In genomic region chr5:6408260-6408596, GRCh38 we compare ENCODE assay signal across 19 cellular contexts. TPM values are rescaled to one million over a fixed set of nuclear protein-coding genes. Genes with fewer than 3 reads are reported as not detected.
DNase-seq lines count a peak whose midpoint lies in the region; ATAC-seq, FAIRE-seq and TF ChIP-seq lines count a peak whose summit lies in the region.
"Had no signal": no experiment of that assay in that cellular context is flagged by ENCODE, and none has a peak within 500 bp of the region (broad histone marks: within the 10 kb centered on the region; RNA-seq: fewer than 3 reads in every experiment).

No MANE protein-coding gene starts in this region.

- no peaks in the 10 kb centered on the region for H4K20me1 ChIP-seq in KMS-11 (ENCODE audit: insufficient read depth)
- H4K20me1 ChIP-seq in PC-3 (ENCODE audit: low read length), result no peaks in the 10 kb centered on the region
- no peaks in the 10 kb centered on the region; the same call in 1 of the 2 replicates for H4K20me1 ChIP-seq in K562 (replicated peaks; ENCODE audit: control insufficient read depth, insufficient read depth, low read length)
- H4K20me1 ChIP-seq: BLaER1 treated with 17β-estradiol and CSF1 and Interleukin-3, amounts not matched to agents 10 nM and 100 nM had no signal

- H2AFZ ChIP-seq in KMS-11 (ENCODE audit: low read depth) (peak overlapping the region; percentile 31; the same call in 1 of the 2 replicates), PC-3 (ENCODE audit: low read length) (0 out of 2 replicates have a peak overlapping the region, but pooled peaks have one; percentile 2), K562 (ENCODE audit: low read depth, low read length) (no peak overlapping the region)
- H2AFZ ChIP-seq: GM23248 had no signal

- no peaks in the 10 kb centered on the region for H3K9me1 ChIP-seq in K562 (ENCODE audit: control insufficient read depth, insufficient read depth, low read length)

- H3K4me1 ChIP-seq in KMS-11 (ENCODE audit: low read depth, poor library complexity, severe bottlenecking) (peaks cover 66% of the 10 kb centered on the region), PC-3 (ENCODE audit: insufficient read depth, low read length) (peaks cover 16% of the 10 kb centered on the region), K562 (replicated peaks in 1 of 2; ENCODE audit: control insufficient read depth in 2 of 2, insufficient read depth in 2 of 2, low read length in 2 of 2) (peaks cover 10 to 34% of the 10 kb centered on the region in 2 experiments), heart right ventricle (no peaks in the 10 kb centered on the region)
- no peaks in the 10 kb centered on the region for H3K4me1 ChIP-seq in naive thymus-derived CD4-positive, alpha-beta T cell (ENCODE audit: control insufficient read depth in 2 of 2, insufficient read depth in 2 of 2, low read length in 2 of 2)
- H3K4me1 ChIP-seq: BLaER1 treated with 17β-estradiol and CSF1 and Interleukin-3, amounts not matched to agents 10 nM and 100 nM had no signal

- no peaks in the 10 kb centered on the region for H3K36me3 Mint-ChIP-seq in neural crest cell (ENCODE audit: low read depth)
- H3K36me3 Mint-ChIP-seq in naive thymus-derived CD4-positive, alpha-beta T cell, result no peaks in the 10 kb centered on the region
- no peaks in the 10 kb centered on the region for H3K36me3 Mint-ChIP-seq in activated naive CD4-positive, alpha-beta T cell treated with anti-CD3 and anti-CD28 coated beads, Interleukin-2, amount 10 ng/mL, durations not matched to agents 7 days and 5 days
- H3K36me3 Mint-ChIP-seq: CD8-positive, alpha-beta T cell had no signal

- H3K4me3 Mint-ChIP-seq in neural crest cell, result no peak overlapping the region
- no peak overlapping the region for H3K4me3 Mint-ChIP-seq in naive thymus-derived CD4-positive, alpha-beta T cell
- no peak overlapping the region for H3K4me3 Mint-ChIP-seq in activated naive CD4-positive, alpha-beta T cell treated with anti-CD3 and anti-CD28 coated beads, Interleukin-2, amount 10 ng/mL, durations not matched to agents 7 days and 5 days
- H3K4me3 Mint-ChIP-seq: B cell; CD8-positive, alpha-beta T cell had no signal

- no peak for TF ChIP-seq CTCF in KMS-11 (conservative IDR thresholded peaks at IDR 0.05; ENCODE audit: low read depth, low read length)
- no peak for TF ChIP-seq CTCF in PC-3 (conservative IDR thresholded peaks at IDR 0.05; ENCODE audit: low read depth, low read length)
- TF ChIP-seq CTCF in K562 (IDR thresholded peaks at IDR 0.05 in 2 of 3, conservative IDR thresholded peaks at IDR 0.05 in 1 of 3; ENCODE audit: insufficient read depth in 2 of 3, low read depth in 1 of 3, low read length in 3 of 3), result no peak
- no peak for TF ChIP-seq CTCF in neural crest cell (conservative IDR thresholded peaks at IDR 0.05)
- TF ChIP-seq CTCF in heart right ventricle (IDR thresholded peaks at IDR 0.05), result no peak

- H3K27me3 ChIP-seq in KMS-11 (ENCODE audit: insufficient read depth, low read depth) (no peaks in the 10 kb centered on the region), PC-3 (ENCODE audit: low read length) (no peaks in the 10 kb centered on the region), K562 (ENCODE audit: control insufficient read depth in 2 of 2, insufficient read depth in 2 of 2, low read length in 2 of 2) (peaks cover 32 to 42% of the 10 kb centered on the region in 2 experiments), heart right ventricle (peaks cover 0 to 6% (median 0%) of the 10 kb centered on the region in 7 donors)
- H3K27me3 ChIP-seq in naive thymus-derived CD4-positive, alpha-beta T cell (ENCODE audit: control insufficient read depth in 2 of 2, insufficient read depth in 2 of 2, low read length in 2 of 2), result no peaks in the 10 kb centered on the region
- H3K27me3 ChIP-seq: BLaER1 treated with 17β-estradiol and CSF1 and Interleukin-3, amounts not matched to agents 10 nM and 100 nM had no signal

- no peak for TF ChIP-seq EP300 in K562 (IDR thresholded peaks at IDR 0.05; ENCODE audit: low read length)

- WGBS in K562 (ENCODE audit: insufficient coverage, low coverage, missing lambda C conversion rate), result 3% methylated on average over 5 of the region's 5 CpGs
- 68 to 70% methylated on average over 5 of the region's 5 CpGs for WGBS in heart right ventricle, 2 donors

- H3K4me2 ChIP-seq in KMS-11 (peak overlapping the region; percentile 63), PC-3 (ENCODE audit: low read length) (0 out of 2 replicates have a peak overlapping the region, but pooled peaks have one; percentile 5), K562 (ENCODE audit: insufficient read depth, low read length) (peak overlapping the region; percentile 70)

- H3K4me1 Mint-ChIP-seq in neural crest cell, result peaks cover 3% of the 10 kb centered on the region
- peaks cover 0 to 1% (median 0%) of the 10 kb centered on the region in 7 donors for H3K4me1 Mint-ChIP-seq in naive thymus-derived CD4-positive, alpha-beta T cell
- no peaks in the 10 kb centered on the region for H3K4me1 Mint-ChIP-seq in activated naive CD4-positive, alpha-beta T cell treated with anti-CD3 and anti-CD28 coated beads, Interleukin-2, amount 10 ng/mL, durations not matched to agents 7 days and 5 days
- H3K4me1 Mint-ChIP-seq: B cell had no signal

- TF ChIP-seq POLR2A in K562 (conservative IDR thresholded peaks at IDR 0.05), result no peak

- H3K9ac ChIP-seq in KMS-11 (no peak overlapping the region; the same call in 1 of the 2 replicates), PC-3 (ENCODE audit: low read length) (no peak overlapping the region), K562 (ENCODE audit: insufficient read depth in 1 of 2, low read depth in 2 of 2, low read length in 2 of 2) (peak overlapping the region in 1 of 2 experiments; percentile 27; a peak in 1 of 4 replicates)
- H3K9ac ChIP-seq: BLaER1 treated with 17β-estradiol and CSF1 and Interleukin-3, amounts not matched to agents 10 nM and 100 nM; GM23248 had no signal

- no peaks in the 10 kb centered on the region for H3K79me2 ChIP-seq in KMS-11 (ENCODE audit: insufficient read depth, low read depth)
- H3K79me2 ChIP-seq in PC-3 (ENCODE audit: low read length), result no peaks in the 10 kb centered on the region
- H3K79me2 ChIP-seq in K562 (ENCODE audit: control insufficient read depth, insufficient read depth, low read length), result no peaks in the 10 kb centered on the region

- no peak for ATAC-seq in PC-3
- ATAC-seq in K562, result peak; percentile 54; the same call in 2 of the 3 replicates
- ATAC-seq in heart right ventricle, result no peak
- no peak for ATAC-seq in naive thymus-derived CD4-positive, alpha-beta T cell
- ATAC-seq: CD8-positive, alpha-beta T cell had no signal

- intact Hi-C loops in PC-3 (cut with micrococcal nuclease), result no loop called here
- intact Hi-C loops in K562 (cut with micrococcal nuclease), result no loop called here
- intact Hi-C loops in heart right ventricle (cut with DNase I), result no loop called here
- intact Hi-C loops in naive thymus-derived CD4-positive, alpha-beta T cell (cut with micrococcal nuclease), result no loop called here

- H3K9me2 ChIP-seq in PC-3 (replicated peaks; ENCODE audit: low read length), result no peaks in the 10 kb centered on the region

- H3K27ac ChIP-seq in KMS-11 (peak overlapping the region; percentile 59), PC-3 (ENCODE audit: low read length) (no peak overlapping the region), K562 (ENCODE audit: extremely low read depth, low read depth, low read length) (peak overlapping the region; percentile 18; the same call in 1 of the 3 replicates), heart right ventricle (no peak overlapping the region)
- no peak overlapping the region for H3K27ac ChIP-seq in naive thymus-derived CD4-positive, alpha-beta T cell (ENCODE audit: low read depth, low read length)
- H3K27ac ChIP-seq: BLaER1 treated with 17β-estradiol and CSF1 and Interleukin-3, amounts not matched to agents 10 nM and 100 nM; GM23248; HL-60 had no signal

- no peak for FAIRE-seq in K562 (lab: Jason Lieb, UNC)
- FAIRE-seq: H54 had no signal

- H3K36me3 ChIP-seq in KMS-11 (ENCODE audit: insufficient read depth) (no peaks in the 10 kb centered on the region), PC-3 (ENCODE audit: low read depth, low read length) (no peaks in the 10 kb centered on the region), K562 (ENCODE audit: control insufficient read depth, insufficient read depth, low read length) (no peaks in the 10 kb centered on the region), heart right ventricle (no peaks in the 10 kb centered on the region)
- H3K36me3 ChIP-seq in naive thymus-derived CD4-positive, alpha-beta T cell (ENCODE audit: control insufficient read depth in 2 of 3, insufficient read depth in 3 of 3, low read length in 3 of 3), result no peaks in the 10 kb centered on the region
- H3K36me3 ChIP-seq: BLaER1 treated with 17β-estradiol and CSF1 and Interleukin-3, amounts not matched to agents 10 nM and 100 nM had no signal

- POLR2A ChIA-PET in PC-3 (lab: Charles Lee; ENCODE audit: unreplicated experiment) (no interaction called here), K562 (lab: Yijun Ruan, JAX) (interaction anchor here (0.6 kb wide), 3 partner anchors 8 to 261 kb away, joined by 3 to 4 read pairs (median 3); no protein-coding TSS in a partner anchor)
- POLR2A ChIA-PET in naive thymus-derived CD4-positive, alpha-beta T cell (lab: Charles Lee), result no interaction called here

- no peaks in the 10 kb centered on the region for H3F3A ChIP-seq in PC-3 (ENCODE audit: low read length, unreplicated experiment)

- H3K27ac Mint-ChIP-seq in neural crest cell (ENCODE audit: unreplicated experiment), result peak overlapping the region; percentile 8
- H3K27ac Mint-ChIP-seq in naive thymus-derived CD4-positive, alpha-beta T cell, result peak overlapping the region in 1 of 9 donors; percentile 36
- no peak overlapping the region for H3K27ac Mint-ChIP-seq in activated naive CD4-positive, alpha-beta T cell treated with anti-CD3 and anti-CD28 coated beads, Interleukin-2, amount 10 ng/mL, durations not matched to agents 7 days and 5 days
- H3K27ac Mint-ChIP-seq: B cell; CD8-positive, alpha-beta T cell had no signal

- no TSS peak for BruUV-seq in PC-3 (replicated peaks; lab: Mats Ljungman, UMichigan)
- BruUV-seq in K562 (replicated peaks; lab: Mats Ljungman, UMichigan), result no TSS peak

- H3K9me3 Mint-ChIP-seq in neural crest cell, result no peaks in the 10 kb centered on the region
- peaks cover 0 to 4% (median 0%) of the 10 kb centered on the region in 11 donors for H3K9me3 Mint-ChIP-seq in naive thymus-derived CD4-positive, alpha-beta T cell
- no peaks in the 10 kb centered on the region for H3K9me3 Mint-ChIP-seq in activated naive CD4-positive, alpha-beta T cell treated with anti-CD3 and anti-CD28 coated beads, Interleukin-2, amount 10 ng/mL, durations not matched to agents 7 days and 5 days
- H3K9me3 Mint-ChIP-seq: CD8-positive, alpha-beta T cell had no signal

- no peak for TF ChIP-seq RAD21 in K562 (CRISPR knock-in tag; conservative IDR thresholded peaks at IDR 0.05 in 1 of 2, IDR thresholded peaks at IDR 0.05 in 1 of 2)

- in situ Hi-C loops in K562 (cut with MboI), result no loop called here

- CTCF ChIA-PET in PC-3 (lab: Charles Lee), result no interaction called here
- CTCF ChIA-PET in K562 (lab: Yijun Ruan, JAX; ENCODE audit: low intra/inter-chr PET ratio), result no interaction called here
- CTCF ChIA-PET in naive thymus-derived CD4-positive, alpha-beta T cell (lab: Charles Lee), result no interaction called here
- CTCF ChIA-PET in activated naive CD4-positive, alpha-beta T cell treated with anti-CD3 and anti-CD28 coated beads, Interleukin-2, amount 10 ng/mL, durations not matched to agents 7 days and 5 days (lab: Charles Lee), result no interaction called here

- no peaks in the 10 kb centered on the region for H3K9me3 ChIP-seq in PC-3 (ENCODE audit: low read length)
- H3K9me3 ChIP-seq in K562 (replicated peaks; ENCODE audit: control insufficient read depth, insufficient read depth, low read depth, low read length), result 0 out of 2 replicates have a peak, but pooled peaks cover 2% of the 10 kb centered on the region
- H3K9me3 ChIP-seq in heart right ventricle, result no peaks in the 10 kb centered on the region
- H3K9me3 ChIP-seq in naive thymus-derived CD4-positive, alpha-beta T cell (ENCODE audit: control insufficient read depth in 2 of 3, low read length in 3 of 3), result no peaks in the 10 kb centered on the region
- H3K9me3 ChIP-seq: BLaER1 treated with 17β-estradiol and CSF1 and Interleukin-3, amounts not matched to agents 10 nM and 100 nM had no signal

- H3K4me3 ChIP-seq in KMS-11 (IDR thresholded peaks at IDR 0.05; ENCODE audit: insufficient read depth, low read depth, low read length), result no peak overlapping the region
- H3K4me3 ChIP-seq in PC-3 (ENCODE audit: low read length), result no peak overlapping the region
- H3K4me3 ChIP-seq in K562, result no peak overlapping the region
- no peak overlapping the region for H3K4me3 ChIP-seq in heart right ventricle
- no peak overlapping the region for H3K4me3 ChIP-seq in naive thymus-derived CD4-positive, alpha-beta T cell (ENCODE audit: low read length)
- H3K4me3 ChIP-seq: BLaER1 treated with 17β-estradiol and CSF1 and Interleukin-3, amounts not matched to agents 10 nM and 100 nM; GM23248 had no signal

- DNase-seq in PC-3, result no peak
- peak in 2 of 4 experiments; percentile 22 to 28 for DNase-seq in K562 (ENCODE audit: extremely low read depth in 1 of 4, low spot score in 3 of 4)
- DNase-seq in neural crest cell (ENCODE audit: low read depth, low spot score), result no peak
- no peak for DNase-seq in heart right ventricle
- DNase-seq in naive thymus-derived CD4-positive, alpha-beta T cell, result no peak
- DNase-seq in NCI-H526 treated with DMSO at 0.1 percent for 48 hours (lab: John Stamatoyannopoulos, UW), result no peak
- no peak for DNase-seq in activated naive CD4-positive, alpha-beta T cell treated with anti-CD3 and anti-CD28 coated beads, Interleukin-2, amount 10 ng/mL, durations not matched to agents 7 days and 5 days
- DNase-seq: Calu3; CD8-positive, alpha-beta T cell; DMS79 treated with DMSO at 0.1 percent for 48 hours; GF-D8; GM23248; HCEC 1CT had no signal

- peaks cover 31% of the 10 kb centered on the region for H3K27me3 Mint-ChIP-seq in neural crest cell (ENCODE audit: low read depth)
- peaks cover 0 to 35% (median 4%) of the 10 kb centered on the region in 5 donors for H3K27me3 Mint-ChIP-seq in naive thymus-derived CD4-positive, alpha-beta T cell
- H3K27me3 Mint-ChIP-seq in activated naive CD4-positive, alpha-beta T cell treated with anti-CD3 and anti-CD28 coated beads, Interleukin-2, amount 10 ng/mL, durations not matched to agents 7 days and 5 days, result peaks cover 15% of the 10 kb centered on the region

RNA-seq across cellular contexts. Expression of gene MED10, which starts 29.9 kb away (rescaled TPM):
- total RNA-seq in PC-3 (2014; rRNA removed) (94.0 and 102 TPM in 2 replicates), K562 (2014; rRNA removed) (36.1 and 51.0 TPM in 2 replicates), K562 (2014; rRNA removed; fragmentation: Illumina TruSeq; extraction: Trizol) (23.8 and 25.7 TPM in 2 replicates), K562 (2015; rRNA removed; fragmentation: Illumina TruSeq; extraction: Trizol) (28.4 and 33.6 TPM in 2 replicates), K562 (2021) (52.0 and 62.3 TPM in 2 replicates), neural crest cell (29.0 and 29.4 TPM in 2 replicates), heart right ventricle (10 to 100 TPM; 15.3 to 29.5 (median 22.4) TPM)
- 44.1 and 73.3 TPM in 2 replicates for total RNA-seq in K562 (2011; cell fraction: chromatin; rRNA removed; ENCODE audit: low replicate concordance)
- total RNA-seq in K562 (2011; cell fraction: nucleolus; rRNA removed), result 38.2 and 47.2 TPM in 2 replicates
- 43.8 and 50.4 TPM in 2 replicates for total RNA-seq in K562 (2011; cell fraction: nucleoplasm; rRNA removed)
- polyA plus RNA-seq in K562 (2011; rRNA removed) (49.9 and 58.8 TPM in 2 replicates), K562 (2014; fragmentation: Illumina TruSeq; extraction: Trizol) (60.6 and 72.2 TPM in 2 replicates), K562 (2014; fragmentation: Nextera tagmentation; extraction: Ambion mirVana) (10 to 100 TPM; 45.0 to 72.5 TPM), K562 (2014; rRNA removed) (78.5 and 83.4 TPM in 2 replicates), heart right ventricle (10 to 100 TPM; 27.8 to 45.4 TPM)
- 51.3 and 58.8 TPM in 2 replicates for polyA plus RNA-seq in K562 (2011; cell fraction: cytosol; rRNA removed)
- polyA plus RNA-seq in K562 (2011; cell fraction: nucleus; rRNA removed), result 70.4 and 86.1 TPM in 2 replicates
- polyA plus RNA-seq in K562 (2012), result 68.1 and 71.4 TPM in 2 replicates
- 18.9 and 20.4 TPM in 2 replicates for polyA minus RNA-seq in K562 (2011; rRNA and poly(A)+ RNA removed)
- polyA minus RNA-seq in K562 (2011; cell fraction: cytosol; rRNA and poly(A)+ RNA removed), result 11.6 and 15.7 TPM in 2 replicates
- 41.7 and 72.9 TPM in 2 replicates for polyA minus RNA-seq in K562 (2011; cell fraction: nucleus; rRNA and poly(A)+ RNA removed)
- 10 to 100 TPM; 46.0 to 79.7 (median 61.2) TPM for total RNA-seq in naive thymus-derived CD4-positive, alpha-beta T cell
- 100 to 1,000 TPM; 106 to 121 TPM for polyA plus RNA-seq in naive thymus-derived CD4-positive, alpha-beta T cell

RNA-seq across cellular contexts. Expression of gene UBE2QL1, which starts 40.4 kb away (rescaled TPM):
- total RNA-seq in PC-3 (2014; rRNA removed) (7.4 and 8.8 TPM in 2 replicates), K562 (2014; rRNA removed) (not detected in 2 replicates), K562 (2014; rRNA removed; fragmentation: Illumina TruSeq; extraction: Trizol) (not detected in 2 replicates), K562 (2015; rRNA removed; fragmentation: Illumina TruSeq; extraction: Trizol) (not detected in 2 replicates), K562 (2021) (not detected in 2 replicates), neural crest cell (2.7 TPM in 2 replicates), heart right ventricle (10 to 100 TPM; 13.0 to 26.3 (median 18.6) TPM)
- total RNA-seq in K562 (2011; cell fraction: chromatin; rRNA removed; ENCODE audit: low replicate concordance), result not detected in 2 replicates
- total RNA-seq in K562 (2011; cell fraction: nucleolus; rRNA removed), result 0.13 TPM in 1 of 2 replicates, not detected in the other
- 0.15 TPM in 1 of 2 replicates, not detected in the other for total RNA-seq in K562 (2011; cell fraction: nucleoplasm; rRNA removed)
- polyA plus RNA-seq in K562 (2011; rRNA removed) (not detected in 2 replicates), K562 (2014; fragmentation: Illumina TruSeq; extraction: Trizol) (not detected in 2 replicates), K562 (2014; fragmentation: Nextera tagmentation; extraction: Ambion mirVana) (not detected), K562 (2014; rRNA removed) (not detected in 2 replicates), heart right ventricle (1 to 10 TPM; 8.9 to 9.8 TPM)
- not detected in 2 replicates for polyA plus RNA-seq in K562 (2011; cell fraction: cytosol; rRNA removed)
- polyA plus RNA-seq in K562 (2011; cell fraction: nucleus; rRNA removed), result 0.03 TPM in 1 of 2 replicates, not detected in the other
- 0.01 TPM in 1 of 2 replicates, not detected in the other for polyA plus RNA-seq in K562 (2012)
- polyA minus RNA-seq in K562 (2011; rRNA and poly(A)+ RNA removed), result not detected in 2 replicates
- not detected in 2 replicates for polyA minus RNA-seq in K562 (2011; cell fraction: cytosol; rRNA and poly(A)+ RNA removed)
- not detected in 2 replicates for polyA minus RNA-seq in K562 (2011; cell fraction: nucleus; rRNA and poly(A)+ RNA removed)
- total RNA-seq in naive thymus-derived CD4-positive, alpha-beta T cell, result under 1 TPM in 2 of 5 experiments, not detected in 3; 0.21 to 0.44 TPM
- not detected for polyA plus RNA-seq in naive thymus-derived CD4-positive, alpha-beta T cell
- total RNA-seq: Calu3, GM23248, HT1080 had no signal
- polyA plus RNA-seq: GM23248 had no signal

Comparison
In these comparisons a context has a peak if more than half of its experiments do, and no peak if none do; other contexts are left out.
1. H3K27ac ChIP-seq: peak in KMS-11 (single experiment) and K562 (single experiment); none in PC-3 (single experiment), heart right ventricle (0 of 10) and naive thymus-derived CD4-positive, alpha-beta T cell (single experiment).
2. H3K4me2 ChIP-seq: peak in every context shown above with its lines; median percentile 70 in K562; 63 in KMS-11; 5 in PC-3.